ENCODE assay signal across 8 cellular contexts in the genomic region with DNA sequence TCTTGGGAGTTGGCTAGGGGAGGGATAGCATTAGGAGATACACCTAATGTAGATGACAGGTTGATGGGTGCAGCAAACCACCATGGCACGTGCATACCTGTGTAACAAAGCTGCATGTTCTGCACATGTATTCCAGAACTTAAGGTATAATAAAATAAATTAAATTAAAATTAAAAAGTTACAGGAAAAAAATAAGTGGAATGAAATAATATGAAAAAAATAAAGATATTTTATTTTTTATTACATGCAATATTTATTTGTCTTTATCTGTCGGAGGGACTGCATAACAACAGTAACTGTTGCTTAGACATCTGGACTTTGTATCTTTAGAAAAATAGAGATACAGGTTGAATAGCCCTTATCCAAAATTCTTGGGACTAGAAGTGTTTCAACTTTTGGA.
"Had no signal": no experiment of that assay in that cellular context is flagged by ENCODE, and none has a peak within 500 bp of the region (broad histone marks: within the 10 kb centered on the region; RNA-seq: fewer than 3 reads in every experiment).

No MANE protein-coding gene starts in this region.

- H3K27ac Mint-ChIP-seq: GM23338, H9, HFFc6 had no signal

- DNase-seq: GM23248, GOT3, H7, H9, HCEC 1CT, HFFc6 had no signal

- H3K4me1 Mint-ChIP-seq: GM23338 had no signal

- ATAC-seq: GM23338, HCT116 had no signal

- H3K9me3 Mint-ChIP-seq: GM23338, H9, HFFc6 had no signal

- H3K4me3 Mint-ChIP-seq: GM23338, H9, HFFc6 had no signal
